ENCODE assay signal across 29 cellular contexts in the genomic region with DNA sequence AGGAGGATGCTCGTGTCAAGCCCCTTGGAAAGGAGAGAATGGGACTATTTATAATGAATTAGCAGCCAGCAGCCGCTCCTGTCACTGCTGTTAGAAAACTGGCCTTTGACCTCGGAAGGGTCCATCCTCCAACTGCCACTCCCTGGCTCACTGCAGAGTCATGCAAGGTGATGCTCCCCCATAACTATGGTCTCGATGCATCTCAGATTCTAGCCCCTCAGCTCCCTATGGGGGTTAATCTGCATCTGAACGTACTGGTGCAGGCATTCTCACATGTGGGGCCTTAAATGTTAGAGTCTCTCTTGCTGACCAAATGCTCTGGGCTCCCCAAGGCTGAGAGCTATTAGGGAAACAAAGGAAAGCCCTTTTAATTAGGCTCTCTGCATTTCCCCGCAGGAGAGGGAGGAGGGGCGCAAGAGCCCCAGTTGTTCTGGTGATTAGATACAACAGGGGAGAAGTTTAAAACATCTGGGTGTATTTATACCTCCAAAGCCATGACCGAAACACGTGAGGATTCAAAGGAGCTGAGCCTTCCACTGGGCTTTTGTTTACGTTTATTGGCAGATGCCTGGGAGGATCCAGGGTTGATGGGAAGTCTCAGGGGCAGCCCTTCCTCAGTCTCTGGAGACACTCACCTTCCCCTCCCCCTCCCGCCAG.
DNase-seq lines count a peak whose midpoint lies in the region; TF ChIP-seq lines count a peak whose summit lies in the region.
"Had no signal": no experiment of that assay in that cellular context is flagged by ENCODE, and none has a peak within 500 bp of the region (broad histone marks: within the 10 kb centered on the region; RNA-seq: fewer than 3 reads in every experiment).

No MANE protein-coding gene starts in this region.

- no peaks in the 10 kb centered on the region for H4K20me1 ChIP-seq in H9 (ENCODE audit: control insufficient read depth, insufficient read depth, insufficient read length)

- no TSS peak for BruUV-seq in Caco-2 (replicated peaks; lab: Mats Ljungman, UMichigan)

- DNase-seq in H9 (peak; percentile 69), NCI-H82 treated with DMSO at 0.1 percent for 48 hours (lab: John Stamatoyannopoulos, UW; ENCODE audit: unreplicated experiment) (peak; percentile 14), retina (peak; percentile 38), Caco-2 (no peak), KG1 (lab: John Stamatoyannopoulos, UW) (no peak), activated gamma-delta T cell treated with Interleukin-2 at 50 U/mL for 16 hours (no peak)
- DNase-seq: ACHN; activated CD4-positive, alpha-beta T cell treated with anti-CD3 and anti-CD28 coated beads for 36 hours; activated CD8-positive, alpha-beta T cell treated with anti-CD3 and anti-CD28 coated beads, Interleukin-2, amount 10 ng/mL, durations not matched to agents 7 days and 5 days; activated T-cell treated with anti-CD3 and anti-CD28 coated beads for 4 hours; amygdala; BE2C; brain microvascular endothelial cell; CD8-positive, alpha-beta T cell; cerebellar nuclear complex; gastrocnemius medialis; NCI-H1436 treated with DMSO at 0.1 percent for 48 hours; NCI-H2107; NCI-H510A treated with DMSO at 0.1 percent for 48 hours; PC-9; posterior cingulate gyrus; right cardiac atrium; stimulated activated CD8-positive, alpha-beta memory T cell treated with anti-CD3 and anti-CD28 coated beads, Interleukin-4, amount 100 ng/mL, for 48 hours; T-helper 2 cell; uterus had no signal

- H3K36me3 Mint-ChIP-seq in H9 (ENCODE audit: insufficient read depth in 1 of 3, low read depth in 3 of 3) = no peaks in the 10 kb centered on the region
- H3K36me3 Mint-ChIP-seq in Caco-2 (ENCODE audit: insufficient read depth, unreplicated experiment) = no peaks in the 10 kb centered on the region
- H3K36me3 Mint-ChIP-seq: activated naive CD4-positive, alpha-beta T cell treated with anti-CD3 and anti-CD28 coated beads, Interleukin-2, amount 50 U/mL, for 72 hours; CD8-positive, alpha-beta T cell had no signal

- no peaks in the 10 kb centered on the region for H3K9me3 ChIP-seq in H9 (ENCODE audit: control insufficient read depth, low read depth, low read length)
- H3K9me3 ChIP-seq in iPS-18a (ENCODE audit: control insufficient read depth, low read depth, low read length) = no peaks in the 10 kb centered on the region
- H3K9me3 ChIP-seq in Caco-2 = no peaks in the 10 kb centered on the region
- H3K9me3 ChIP-seq: BE2C, gastrocnemius medialis, uterus had no signal

- H3K27ac ChIP-seq in H9 (ENCODE audit: insufficient read length, low read depth, low read length) (no peak overlapping the region), iPS-18a (ENCODE audit: low read length) (no peak overlapping the region)
- H3K27ac ChIP-seq: brain microvascular endothelial cell, gastrocnemius medialis, PC-9, uterus had no signal

- H3K36me3 ChIP-seq in iPS-18a (ENCODE audit: control insufficient read depth, low read depth, low read length) = no peaks in the 10 kb centered on the region
- H3K36me3 ChIP-seq in Caco-2 (ENCODE audit: control insufficient read depth, insufficient read depth, low read length) = no peaks in the 10 kb centered on the region
- H3K36me3 ChIP-seq: BE2C, brain microvascular endothelial cell, gastrocnemius medialis, uterus had no signal

- no peak overlapping the region for H3K14ac ChIP-seq in H9 (ENCODE audit: insufficient read depth, low read length)

- WGBS in H9 (ENCODE audit: extremely low coverage, insufficient read length, low lambda C conversion rate) = no CpG with 5 or more reads among the region's 11 CpGs

- H4K91ac ChIP-seq in H9 (ENCODE audit: insufficient read length, low read depth, low read length) = no peak overlapping the region

- CTCF ChIA-PET in Caco-2 (lab: Charles Lee) = no interaction called here

- H2BK15ac ChIP-seq in H9 (ENCODE audit: low read depth, low read length) = no peak overlapping the region

- H3K79me2 ChIP-seq in H9 (ENCODE audit: insufficient read depth, low read length) = no peaks in the 10 kb centered on the region

- H2BK120ac ChIP-seq in H9 (ENCODE audit: low read depth, low read length, poor library complexity, severe bottlenecking) = no peak overlapping the region

- peak overlapping the region in 1 of 2 experiments; percentile 51; a peak in 3 of 5 replicates for H3K4me3 Mint-ChIP-seq in H9
- H3K4me3 Mint-ChIP-seq in Caco-2 (ENCODE audit: unreplicated experiment) = no peak overlapping the region
- H3K4me3 Mint-ChIP-seq: activated CD4-positive, alpha-beta T cell treated with anti-CD3 and anti-CD28 coated beads for 36 hours; activated CD8-positive, alpha-beta T cell treated with anti-CD3 and anti-CD28 coated beads, Interleukin-2, amount 10 ng/mL, durations not matched to agents 7 days and 5 days; CD8-positive, alpha-beta T cell; stimulated activated naive CD8-positive, alpha-beta T cell treated with anti-CD3 and anti-CD28 coated beads, Interleukin-15, Interleukin-2, amounts not matched to agents 100 ng/mL and 50 ng/mL, for 24 hours had no signal

- no peak overlapping the region for H3T11ph ChIP-seq in H9 (ENCODE audit: low read length)

- no peak overlapping the region for H2BK20ac ChIP-seq in H9 (ENCODE audit: low read depth, low read length, poor library complexity, severe bottlenecking)

- H2BK12ac ChIP-seq in H9 (ENCODE audit: insufficient read length, low read depth, low read length) = no peak overlapping the region

- no peak overlapping the region for H4K5ac ChIP-seq in H9 (ENCODE audit: insufficient read length, low read depth, low read length)

- H3K23me2 ChIP-seq in H9 (ENCODE audit: insufficient read length, low read depth, low read length, poor library complexity, severe bottlenecking) = no peaks in the 10 kb centered on the region

- H3K4me2 ChIP-seq in H9 (ENCODE audit: insufficient read depth, insufficient read length, low read length) = peak overlapping the region; percentile 15
- H3K4me2 ChIP-seq: PC-9 had no signal

- H3K9me3 Mint-ChIP-seq in H9 (peaks cover 0 to 2% of the 10 kb centered on the region in 2 experiments; a peak in 1 of 5 replicates), Caco-2 (ENCODE audit: unreplicated experiment) (peaks cover 12% of the 10 kb centered on the region)
- H3K9me3 Mint-ChIP-seq: activated naive CD4-positive, alpha-beta T cell treated with anti-CD3 and anti-CD28 coated beads, Interleukin-2, amount 50 U/mL, for 72 hours; activated T-helper 2 cell treated with anti-CD3 and anti-CD28 coated beads, Interferon-gamma antibody, Interleukin-2, Interleukin-4, amounts not matched to agents 10 μg/mL and 5 μg/mL and 100 μg/mL, durations not matched to agents 14 hours and 24 hours and 36 hours; CD8-positive, alpha-beta T cell; stimulated activated naive CD8-positive, alpha-beta T cell treated with anti-CD3 and anti-CD28 coated beads, Interleukin-15, Interleukin-2, amounts not matched to agents 100 ng/mL and 50 ng/mL, for 24 hours had no signal

- POLR2A ChIA-PET in Caco-2 (lab: Charles Lee) = no interaction called here

- H3K18ac ChIP-seq in H9 (ENCODE audit: insufficient read length, low read depth, low read length) = no peak overlapping the region

- H3K4me3 ChIP-seq in iPS-18a (ENCODE audit: low read length) = peak overlapping the region; percentile 2
- no peak overlapping the region for H3K4me3 ChIP-seq in Caco-2 (ENCODE audit: low read depth, low read length)
- H3K4me3 ChIP-seq: gastrocnemius medialis, PC-9, uterus had no signal

- no peak overlapping the region for H3K9ac ChIP-seq in H9 (ENCODE audit: extremely low read depth, insufficient read length, low read length)
- H3K9ac ChIP-seq in iPS-18a (ENCODE audit: low read length) = no peak overlapping the region

- H3K27me3 ChIP-seq in H9 (ENCODE audit: insufficient read depth, low read length) (peaks cover 4% of the 10 kb centered on the region; the same call in 1 of the 2 replicates), iPS-18a (ENCODE audit: control insufficient read depth, insufficient read depth, low read length) (peaks cover 59% of the 10 kb centered on the region), Caco-2 (replicated peaks; ENCODE audit: control insufficient read depth, insufficient read depth, low read length) (no peaks in the 10 kb centered on the region)
- H3K27me3 ChIP-seq: BE2C, uterus had no signal

- intact Hi-C loops in Caco-2 (cut with micrococcal nuclease; ENCODE audit: unreplicated experiment) = loop anchor here (2.0 kb wide), 1 partner anchor 111 kb away; no protein-coding TSS in a partner anchor

- H3K4me1 Mint-ChIP-seq in H9 (peaks cover 43 to 71% of the 10 kb centered on the region in 2 experiments), Caco-2 (ENCODE audit: low read depth, unreplicated experiment) (peaks cover 38% of the 10 kb centered on the region)

- H3K79me1 ChIP-seq in H9 (ENCODE audit: insufficient read depth, low read depth, low read length, poor library complexity, severe bottlenecking) = no peaks in the 10 kb centered on the region

- no peak overlapping the region for H2AFZ ChIP-seq in H9 (ENCODE audit: low read length)
- H2AFZ ChIP-seq: PC-9 had no signal

- H3K27ac Mint-ChIP-seq in H9 (peak overlapping the region in 2 of 3 experiments; percentile 52 to 78; a peak in 3 of 7 replicates), Caco-2 (ENCODE audit: unreplicated experiment) (no peak overlapping the region)
- H3K27ac Mint-ChIP-seq: activated CD4-positive, alpha-beta T cell treated with anti-CD3 and anti-CD28 coated beads for 36 hours; activated CD8-positive, alpha-beta T cell treated with anti-CD3 and anti-CD28 coated beads, Interleukin-2, amount 10 ng/mL, durations not matched to agents 7 days and 5 days; activated naive CD4-positive, alpha-beta T cell treated with anti-CD3 and anti-CD28 coated beads, Interleukin-2, amount 50 U/mL, for 72 hours; activated T-helper 2 cell treated with anti-CD3 and anti-CD28 coated beads, Interferon-gamma antibody, Interleukin-2, Interleukin-4, amounts not matched to agents 10 μg/mL and 5 μg/mL and 100 μg/mL, durations not matched to agents 14 hours and 24 hours and 36 hours; CD8-positive, alpha-beta T cell; stimulated activated naive CD8-positive, alpha-beta T cell treated with anti-CD3 and anti-CD28 coated beads, Interleukin-15, Interleukin-2, amounts not matched to agents 100 ng/mL and 50 ng/mL, for 24 hours had no signal

- no peak overlapping the region for H2BK5ac ChIP-seq in H9 (ENCODE audit: insufficient read length, low read length)

- no peak for TF ChIP-seq CTCF in H9 (conservative IDR thresholded peaks at IDR 0.05)
- TF ChIP-seq CTCF in Caco-2 (IDR thresholded peaks at IDR 0.05; ENCODE audit: insufficient read depth in 1 of 2, low read depth in 1 of 2, low read length in 1 of 2, severe bottlenecking in 1 of 2, unreplicated experiment in 1 of 2) = no peak

- no peak overlapping the region for H3K23ac ChIP-seq in H9 (ENCODE audit: insufficient read length, low read depth, low read length)

- H3K4me1 ChIP-seq in H9 (ENCODE audit: insufficient read depth, low read length) (peaks cover 4% of the 10 kb centered on the region; the same call in 1 of the 2 replicates), iPS-18a (ENCODE audit: control insufficient read depth, low read depth, low read length) (peaks cover 41% of the 10 kb centered on the region), Caco-2 (peaks cover 51% of the 10 kb centered on the region)

- H3K27me3 Mint-ChIP-seq in H9 (ENCODE audit: low read depth) (peaks cover 62% of the 10 kb centered on the region), Caco-2 (ENCODE audit: insufficient read depth, unreplicated experiment) (no peaks in the 10 kb centered on the region)

- H3K56ac ChIP-seq in H9 (ENCODE audit: insufficient read length, low read depth, low read length) = no peak overlapping the region

- H2AK5ac ChIP-seq in H9 (ENCODE audit: insufficient read length, low read length) = no peak overlapping the region

- H4K8ac ChIP-seq in H9 (replicated peaks; ENCODE audit: insufficient read length, low read depth, low read length) = no peak overlapping the region

- H3K4ac ChIP-seq in H9 (ENCODE audit: low read depth, low read length) = no peak overlapping the region

Comparison
In these comparisons a context has a peak if more than half of its experiments do, and no peak if none do; other contexts are left out.
1. DNase-seq: peak in H9 (single experiment), NCI-H82 treated with DMSO at 0.1 percent for 48 hours (single experiment) and retina (single experiment); none in Caco-2 (0 of 2), KG1 (single experiment) and activated gamma-delta T cell treated with Interleukin-2 at 50 U/mL for 16 hours (single experiment).